ENCODE assay signal across 1 cellular context in genomic region chr4:139330283-139330682, GRCh38.
TF ChIP-seq lines count a peak whose summit lies in the region.

No MANE protein-coding gene starts in this region.

TF ChIP-seq in K562, 482 proteins besides CTCF, POLR2A, EP300 and RAD21:
- TF ChIP-seq FUS (optimal IDR thresholded peaks at IDR 0.05; ENCODE audit: low read depth, low read length) (no peak), ZNF445 (CRISPR knock-in tag; IDR thresholded peaks at IDR 0.05; ENCODE audit: low read depth) (no peak), SAFB (IDR thresholded peaks at IDR 0.05; ENCODE audit: borderline replicate concordance, low read depth, low read length) (no peak), HMGN3 (IDR thresholded peaks at IDR 0.05; ENCODE audit: borderline replicate concordance, extremely low read depth, insufficient read length, low read depth, low read length) (no peak), MITF (IDR thresholded peaks at IDR 0.05) (no peak)
TF ChIP-seq in K562: peak in this region for 0.
